ENCODE assay signal across 20 cellular contexts in the genomic region with DNA sequence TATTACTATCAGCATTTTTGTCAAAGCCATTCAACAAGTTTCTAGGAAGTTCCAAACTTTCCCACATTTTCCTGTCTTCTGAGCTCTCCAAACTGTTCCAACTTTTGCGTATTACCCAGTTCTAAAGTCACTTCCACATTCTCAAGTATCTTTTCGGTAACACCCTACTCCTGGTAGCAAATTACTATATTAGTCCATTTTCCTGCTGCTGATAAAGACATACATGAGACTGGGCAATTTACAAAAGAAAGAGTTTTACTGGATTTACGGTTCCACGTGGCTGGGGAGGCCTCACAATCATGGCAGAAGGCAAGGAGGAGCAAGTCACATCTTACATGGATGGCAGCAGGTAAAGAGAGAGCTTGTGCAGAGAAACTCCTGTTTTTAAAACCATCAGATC. TPM values are rescaled to one million over a fixed set of nuclear protein-coding genes. Genes with fewer than 3 reads are reported as not detected.
"Had no signal": no experiment of that assay in that cellular context is flagged by ENCODE, and none has a peak within 500 bp of the region (broad histone marks: within the 10 kb centered on the region; RNA-seq: fewer than 3 reads in every experiment).

No MANE protein-coding gene starts in this region.

RNA-seq across cellular contexts. Expression of a gene that starts 49.2 kb away (rescaled TPM):
- total RNA-seq: activated naive CD4-positive, alpha-beta T cell treated with anti-CD3 and anti-CD28 coated beads for 36 hours; activated naive CD4-positive, alpha-beta T cell treated with anti-CD3 and anti-CD28 coated beads, Interleukin-2, amount 50 U/mL, for 72 hours; activated naive CD8-positive, alpha-beta T cell treated with anti-CD3 and anti-CD28 coated beads for 36 hours; activated naive CD8-positive, alpha-beta T cell treated with anti-CD3 and anti-CD28 coated beads, Interleukin-2, amount 10 ng/mL, durations not matched to agents 7 days and 5 days; activated T-cell treated with anti-CD3 and anti-CD28 coated beads, Interleukin-2, amount 50 U/mL, for 4 hours; activated T-cell treated with anti-CD3 and anti-CD28 coated beads, Interleukin-2, amount 50 U/mL, for 72 hours; activated T-helper 1 cell treated with anti-CD3 and anti-CD28 coated beads, Interleukin-12 subunit alpha, Interleukin-12 subunit beta, Interleukin-2, Interleukin-4 antibody, amounts not matched to agents 30 ng/mL and 10 ng/mL and 1 ng/mL, durations not matched to agents 14 hours and 24 hours and 36 hours; activated T-helper 17 cell treated with anti-CD3 and anti-CD28 coated beads, Interleukin-2, amount 50 U/mL, for 72 hours; activated T-helper 2 cell treated with anti-CD3 and anti-CD28 coated beads, Interferon-gamma antibody, Interleukin-2, Interleukin-4, amounts not matched to agents 10 μg/mL and 5 μg/mL and 100 μg/mL, durations not matched to agents 14 hours and 24 hours and 36 hours; adrenal gland; aorta; ascending aorta; astrocyte; body of pancreas; breast epithelium; bronchial epithelial cell; cardiac muscle cell; cardiac septum; cerebellum; chondrocyte had no signal
- polyA plus RNA-seq: adrenal gland, aorta, cardiac muscle cell had no signal
